In the genomic region with DNA sequence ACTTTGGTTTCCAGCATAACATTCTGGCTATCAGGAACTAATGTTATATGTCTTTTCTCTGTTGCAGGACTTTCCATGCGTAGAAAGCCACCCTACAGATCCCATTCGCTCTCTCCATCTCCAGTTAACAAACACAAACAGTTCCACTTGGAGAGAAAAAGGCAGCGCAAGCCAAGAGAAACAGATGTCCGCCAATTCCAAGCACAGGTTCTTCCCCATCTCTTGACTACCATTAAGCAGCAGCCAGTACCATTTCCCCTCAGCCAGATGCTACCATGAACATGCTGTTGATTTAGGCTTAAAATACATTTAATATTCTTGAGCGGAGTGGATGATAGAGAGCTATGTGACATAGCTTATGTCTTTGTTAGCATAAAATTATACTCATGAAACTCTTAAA, we compare ENCODE assay signal across 1 cellular context.
TF ChIP-seq lines count a peak whose summit lies in the region.

No MANE protein-coding gene starts in this region.

TF ChIP-seq in SK-N-SH treated with all-trans-retinoic acid at 6 μM for 48 hours, 23 proteins besides CTCF, POLR2A, EP300 and RAD21 (continued from another document):
- no peak for TF ChIP-seq POU6F1 (CRISPR knock-in tag; IDR thresholded peaks at IDR 0.05; ENCODE audit: borderline replicate concordance, low read depth)
- TF ChIP-seq ZNF8 (CRISPR knock-in tag; IDR thresholded peaks at IDR 0.05): no peak
- no peak for TF ChIP-seq ZNF70 (CRISPR knock-in tag; IDR thresholded peaks at IDR 0.05)
